ENCODE assay signal across 1 cellular context in the genomic region with DNA sequence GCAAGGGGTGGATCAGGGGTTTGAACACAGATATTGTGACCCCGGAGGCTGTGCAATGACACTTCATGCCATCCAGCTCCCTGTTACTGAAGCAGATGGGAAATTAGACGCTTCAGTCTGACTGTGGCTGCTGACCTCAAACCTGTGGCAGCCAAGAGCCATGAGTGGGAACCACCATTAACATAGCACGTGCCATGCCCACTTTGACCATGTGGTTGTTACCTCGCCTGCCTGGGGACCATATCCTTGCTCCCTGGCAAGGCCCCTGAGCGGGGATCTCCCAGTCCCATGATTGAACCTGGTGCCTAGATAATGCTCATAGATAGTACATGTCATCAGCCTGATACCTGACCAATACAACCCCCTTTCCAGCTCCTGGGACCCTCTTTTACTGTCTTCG.
A peak's percentile ranks its signal among the peaks of the same experiment; 100 is the strongest.
TF ChIP-seq lines count a peak whose summit lies in the region.

No MANE protein-coding gene starts in this region.

TF ChIP-seq in HepG2, 621 proteins besides CTCF, POLR2A, EP300 and RAD21 (continued from another document):
- TF ChIP-seq MNT (IDR thresholded peaks at IDR 0.05) (peak; percentile 90), ZNF543 (CRISPR knock-in tag; IDR thresholded peaks at IDR 0.05) (no peak), ETV6 (CRISPR knock-in tag; conservative IDR thresholded peaks at IDR 0.05) (no peak), FOXO1 (CRISPR knock-in tag; IDR thresholded peaks at IDR 0.05) (peak; percentile 30; the same call in 1 of the 2 replicates), TAF1 (CRISPR knock-in tag; IDR thresholded peaks at IDR 0.05) (0 out of 2 replicates have a peak, but pooled peaks have one; percentile 11), ATRX (CRISPR knock-in tag; IDR thresholded peaks at IDR 0.05; ENCODE audit: borderline replicate concordance) (no peak), HNF4G (IDR thresholded peaks at IDR 0.05; ENCODE audit: borderline replicate concordance, low read depth, low read length) (no peak), HNF4G (CRISPR knock-in tag; IDR thresholded peaks at IDR 0.05; ENCODE audit: borderline replicate concordance, low read depth) (no peak), ARHGAP35 (CRISPR knock-in tag; IDR thresholded peaks at IDR 0.05; ENCODE audit: borderline replicate concordance) (0 out of 2 replicates have a peak, but pooled peaks have one; percentile 41), ZNF652 (CRISPR knock-in tag; IDR thresholded peaks at IDR 0.05; ENCODE audit: borderline replicate concordance, low read depth) (no peak), PHB2 (IDR thresholded peaks at IDR 0.05; ENCODE audit: partially characterized antibody) (no peak), ZNF160 (CRISPR knock-in tag; IDR thresholded peaks at IDR 0.05) (no peak), ZNF788 (CRISPR knock-in tag; IDR thresholded peaks at IDR 0.05; ENCODE audit: borderline replicate concordance) (0 out of 2 replicates have a peak, but pooled peaks have one; percentile 42), ZMAT5 (CRISPR knock-in tag; IDR thresholded peaks at IDR 0.05; ENCODE audit: borderline replicate concordance, low read depth) (no peak), MYC (CRISPR knock-in tag; IDR thresholded peaks at IDR 0.05; ENCODE audit: borderline replicate concordance) (0 out of 2 replicates have a peak, but pooled peaks have one; percentile 10), ISL2 (CRISPR knock-in tag; IDR thresholded peaks at IDR 0.05) (no peak), ZNF296 (CRISPR knock-in tag; conservative IDR thresholded peaks at IDR 0.05) (no peak), ZNF777 (CRISPR knock-in tag; IDR thresholded peaks at IDR 0.05) (no peak), SNRNP70 (IDR thresholded peaks at IDR 0.05; ENCODE audit: low read depth, low read length) (no peak), HOXA3 (CRISPR knock-in tag; IDR thresholded peaks at IDR 0.05) (0 out of 2 replicates have a peak, but pooled peaks have one; percentile 8), ZNF746 (CRISPR knock-in tag; IDR thresholded peaks at IDR 0.05) (0 out of 2 replicates have a peak, but pooled peaks have one; percentile 24)
- TF ChIP-seq, protein P1, sequence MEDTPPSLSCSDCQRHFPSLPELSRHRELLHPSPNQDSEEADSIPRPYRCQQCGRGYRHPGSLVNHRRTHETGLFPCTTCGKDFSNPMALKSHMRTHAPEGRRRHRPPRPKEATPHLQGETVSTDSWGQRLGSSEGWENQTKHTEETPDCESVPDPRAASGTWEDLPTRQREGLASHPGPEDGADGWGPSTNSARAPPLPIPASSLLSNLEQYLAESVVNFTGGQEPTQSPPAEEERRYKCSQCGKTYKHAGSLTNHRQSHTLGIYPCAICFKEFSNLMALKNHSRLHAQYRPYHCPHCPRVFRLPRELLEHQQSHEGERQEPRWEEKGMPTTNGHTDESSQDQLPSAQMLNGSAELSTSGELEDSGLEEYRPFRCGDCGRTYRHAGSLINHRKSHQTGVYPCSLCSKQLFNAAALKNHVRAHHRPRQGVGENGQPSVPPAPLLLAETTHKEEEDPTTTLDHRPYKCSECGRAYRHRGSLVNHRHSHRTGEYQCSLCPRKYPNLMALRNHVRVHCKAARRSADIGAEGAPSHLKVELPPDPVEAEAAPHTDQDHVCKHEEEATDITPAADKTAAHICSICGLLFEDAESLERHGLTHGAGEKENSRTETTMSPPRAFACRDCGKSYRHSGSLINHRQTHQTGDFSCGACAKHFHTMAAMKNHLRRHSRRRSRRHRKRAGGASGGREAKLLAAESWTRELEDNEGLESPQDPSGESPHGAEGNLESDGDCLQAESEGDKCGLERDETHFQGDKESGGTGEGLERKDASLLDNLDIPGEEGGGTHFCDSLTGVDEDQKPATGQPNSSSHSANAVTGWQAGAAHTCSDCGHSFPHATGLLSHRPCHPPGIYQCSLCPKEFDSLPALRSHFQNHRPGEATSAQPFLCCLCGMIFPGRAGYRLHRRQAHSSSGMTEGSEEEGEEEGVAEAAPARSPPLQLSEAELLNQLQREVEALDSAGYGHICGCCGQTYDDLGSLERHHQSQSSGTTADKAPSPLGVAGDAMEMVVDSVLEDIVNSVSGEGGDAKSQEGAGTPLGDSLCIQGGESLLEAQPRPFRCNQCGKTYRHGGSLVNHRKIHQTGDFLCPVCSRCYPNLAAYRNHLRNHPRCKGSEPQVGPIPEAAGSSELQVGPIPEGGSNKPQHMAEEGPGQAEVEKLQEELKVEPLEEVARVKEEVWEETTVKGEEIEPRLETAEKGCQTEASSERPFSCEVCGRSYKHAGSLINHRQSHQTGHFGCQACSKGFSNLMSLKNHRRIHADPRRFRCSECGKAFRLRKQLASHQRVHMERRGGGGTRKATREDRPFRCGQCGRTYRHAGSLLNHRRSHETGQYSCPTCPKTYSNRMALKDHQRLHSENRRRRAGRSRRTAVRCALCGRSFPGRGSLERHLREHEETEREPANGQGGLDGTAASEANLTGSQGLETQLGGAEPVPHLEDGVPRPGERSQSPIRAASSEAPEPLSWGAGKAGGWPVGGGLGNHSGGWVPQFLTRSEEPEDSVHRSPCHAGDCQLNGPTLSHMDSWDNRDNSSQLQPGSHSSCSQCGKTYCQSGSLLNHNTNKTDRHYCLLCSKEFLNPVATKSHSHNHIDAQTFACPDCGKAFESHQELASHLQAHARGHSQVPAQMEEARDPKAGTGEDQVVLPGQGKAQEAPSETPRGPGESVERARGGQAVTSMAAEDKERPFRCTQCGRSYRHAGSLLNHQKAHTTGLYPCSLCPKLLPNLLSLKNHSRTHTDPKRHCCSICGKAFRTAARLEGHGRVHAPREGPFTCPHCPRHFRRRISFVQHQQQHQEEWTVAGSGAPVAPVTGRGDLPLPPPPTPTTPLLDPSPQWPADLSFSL (CRISPR knock-in tag; IDR thresholded peaks at IDR 0.05) = 0 out of 2 replicates have a peak, but pooled peaks have one; percentile 31
